In genomic region chr15:37098468-37099320, GRCh38 we compare ENCODE assay signal across 8 cellular contexts. TPM values are rescaled to one million over a fixed set of nuclear protein-coding genes. Genes with fewer than 3 reads are reported as not detected.
DNase-seq lines count a peak whose midpoint lies in the region; ATAC-seq and TF ChIP-seq lines count a peak whose summit lies in the region.

No MANE protein-coding gene starts in this region.

- H3K4me1 Mint-ChIP-seq in activated CD4-positive, alpha-beta memory T cell treated with anti-CD3 and anti-CD28 coated beads for 36 hours (ENCODE audit: low read depth): peaks cover 43% of the 10 kb centered on the region
- peaks cover 49% of the 10 kb centered on the region for H3K4me1 Mint-ChIP-seq in neural progenitor cell

- TF ChIP-seq CTCF in GM12865 (IDR thresholded peaks at IDR 0.05; ENCODE audit: insufficient read depth, low read depth, low read length, missing control alignments): no peak
- TF ChIP-seq CTCF in foreskin fibroblast (IDR thresholded peaks at IDR 0.05; ENCODE audit: low read depth, low read length): no peak
- no peak for TF ChIP-seq CTCF in neural progenitor cell (IDR thresholded peaks at IDR 0.05)

- H3K36me3 Mint-ChIP-seq in activated CD4-positive, alpha-beta memory T cell treated with anti-CD3 and anti-CD28 coated beads for 36 hours: peaks cover 10% of the 10 kb centered on the region
- no peaks in the 10 kb centered on the region for H3K36me3 Mint-ChIP-seq in neural progenitor cell

- H2AFZ ChIP-seq in neural progenitor cell (replicated peaks): peak overlapping the region; percentile 30

- peak overlapping the region; percentile 96 for H3K4me2 ChIP-seq in neural progenitor cell

- H3K9ac ChIP-seq in neural progenitor cell: no peak overlapping the region

- H3K27ac ChIP-seq in neural progenitor cell: no peak overlapping the region

- peaks cover 69% of the 10 kb centered on the region for H3K27me3 ChIP-seq in neural progenitor cell

- POLR2A ChIA-PET in activated CD4-positive, alpha-beta memory T cell treated with anti-CD3 and anti-CD28 coated beads for 36 hours (lab: Charles Lee): no interaction called here

- in situ Hi-C loops in ACHN (cut with HindIII; ENCODE audit: low pct_ligation_motif_present, low pct_unique_long_range_greater_than_20kb, low sequenced_read_pairs): no loop called here

- peaks cover 79% of the 10 kb centered on the region for H3K27me3 Mint-ChIP-seq in activated CD4-positive, alpha-beta memory T cell treated with anti-CD3 and anti-CD28 coated beads for 36 hours
- H3K27me3 Mint-ChIP-seq in neural progenitor cell (ENCODE audit: insufficient read depth, low read depth): peaks cover 70% of the 10 kb centered on the region

- H4K20me1 ChIP-seq in neural progenitor cell (ENCODE audit: low read depth): peaks cover 13% of the 10 kb centered on the region

- H3K79me2 ChIP-seq in neural progenitor cell (ENCODE audit: low read depth): peaks cover 39% of the 10 kb centered on the region

- no peaks in the 10 kb centered on the region for H3K36me3 ChIP-seq in neural progenitor cell

- H3K4me3 ChIP-seq in GM12865 (ENCODE audit: low read depth, low read length) (peak overlapping the region; percentile 61), foreskin fibroblast (ENCODE audit: low read depth in 1 of 2, low read length in 2 of 2) (peak overlapping the region; percentile 83 to 95), neural progenitor cell (peak overlapping the region; percentile 67)

- no peak for ATAC-seq in HG02981 (IDR thresholded peaks at IDR 0.05; ENCODE audit: unreplicated experiment)

- no peaks in the 10 kb centered on the region for H3K9me3 ChIP-seq in neural progenitor cell (ENCODE audit: low read depth)

- CTCF ChIA-PET in activated CD4-positive, alpha-beta memory T cell treated with anti-CD3 and anti-CD28 coated beads for 36 hours (lab: Charles Lee): no interaction called here

- H3K27ac Mint-ChIP-seq in activated CD4-positive, alpha-beta memory T cell treated with anti-CD3 and anti-CD28 coated beads for 36 hours: no peak overlapping the region
- H3K27ac Mint-ChIP-seq in neural progenitor cell: peak overlapping the region; percentile 62

- DNase-seq in ACHN: peak; percentile 39
- DNase-seq in GM12865 (ENCODE audit: low read depth): peak; percentile 73
- peak; percentile 14 for DNase-seq in HS-27A (ENCODE audit: low read depth)
- peak; percentile 29 for DNase-seq in activated CD4-positive, alpha-beta memory T cell treated with anti-CD3 and anti-CD28 coated beads for 36 hours
- DNase-seq in foreskin fibroblast: peak in 1 of 2 donors; percentile 73
- DNase-seq in neural progenitor cell (ENCODE audit: low spot score): peak; percentile 77
- DNase-seq in occipital lobe (lab: John Stamatoyannopoulos, UW): no peak

- H3K9me3 Mint-ChIP-seq in activated CD4-positive, alpha-beta memory T cell treated with anti-CD3 and anti-CD28 coated beads for 36 hours: peaks cover 3% of the 10 kb centered on the region
- no peaks in the 10 kb centered on the region for H3K9me3 Mint-ChIP-seq in neural progenitor cell

- H3F3A ChIP-seq in neural progenitor cell (ENCODE audit: low read depth): peaks cover 83% of the 10 kb centered on the region

- peak overlapping the region; percentile 69 for H3K4me3 Mint-ChIP-seq in activated CD4-positive, alpha-beta memory T cell treated with anti-CD3 and anti-CD28 coated beads for 36 hours
- H3K4me3 Mint-ChIP-seq in neural progenitor cell: peak overlapping the region; percentile 94

- peaks cover 36% of the 10 kb centered on the region for H3K4me1 ChIP-seq in neural progenitor cell

- intact Hi-C loops in activated CD4-positive, alpha-beta memory T cell treated with anti-CD3 and anti-CD28 coated beads for 36 hours (cut with micrococcal nuclease): loop anchor here (2.0 kb wide), 1 partner anchor 520 kb away; the partner anchor contains the start of gene CDIN1

RNA-seq across cellular contexts. Expression of gene MEIS2, which starts 1.7 kb away (rescaled TPM):
- not detected for total RNA-seq in activated CD4-positive, alpha-beta memory T cell treated with anti-CD3 and anti-CD28 coated beads for 36 hours
- 18.3 and 21.5 TPM in 2 replicates for total RNA-seq in neural progenitor cell (ENCODE audit: low replicate concordance)
- 151 TPM for total RNA-seq in occipital lobe

Comparison
In these comparisons a context has a peak if more than half of its experiments do, and no peak if none do; other contexts are left out.
1. RNA of gene MEIS2, which starts 1.7 kb away (total RNA-seq): 151 TPM in occipital lobe (single experiment) and 18.3 to 21.5 TPM in neural progenitor cell; not detected in activated CD4-positive, alpha-beta memory T cell treated with anti-CD3 and anti-CD28 coated beads for 36 hours; every median in the first group is over 10 times any median in the second.
2. Peak in every context shown above with its lines, with median percentiles within 50 percentile points of each other: H3K4me3 ChIP-seq.